In the genomic region with DNA sequence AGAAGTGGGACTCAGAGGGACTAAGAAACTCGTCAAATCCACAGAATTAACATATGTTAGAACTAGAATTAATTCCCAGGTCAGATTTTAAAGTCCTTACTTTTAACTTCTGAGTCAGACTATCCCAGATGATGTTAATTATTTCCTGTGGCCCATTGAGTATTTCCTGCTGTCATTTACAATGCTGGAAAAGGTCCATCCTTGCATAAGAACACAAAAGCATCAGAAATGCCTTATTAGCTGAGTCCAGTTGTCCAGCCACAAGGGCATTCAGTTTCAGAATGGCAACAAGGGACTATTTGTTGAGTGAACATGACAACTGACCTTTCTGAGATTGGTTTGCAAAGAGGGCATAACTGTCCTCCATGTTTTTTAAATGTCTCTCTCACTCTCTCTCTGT, we compare ENCODE assay signal across 15 cellular contexts. TPM values are rescaled to one million over a fixed set of nuclear protein-coding genes. Genes with fewer than 3 reads are reported as not detected.
DNase-seq lines count a peak whose midpoint lies in the region; ATAC-seq and TF ChIP-seq lines count a peak whose summit lies in the region.
"Had no signal": no experiment of that assay in that cellular context is flagged by ENCODE, and none has a peak within 500 bp of the region (broad histone marks: within the 10 kb centered on the region; RNA-seq: fewer than 3 reads in every experiment).

No MANE protein-coding gene starts in this region.

- CTCF ChIA-PET in A673 (lab: Charles Lee), result no interaction called here

- intact Hi-C loops in A673 (cut with micrococcal nuclease; ENCODE audit: unreplicated experiment), result no loop called here

- POLR2A ChIA-PET in A673 (lab: Charles Lee; ENCODE audit: low non-redundant PET), result no interaction called here

- peaks cover 6% of the 10 kb centered on the region for H3K4me1 ChIP-seq in A673 (ENCODE audit: insufficient read depth, low read length, poor library complexity, severe bottlenecking)
- H3K4me1 ChIP-seq: gastroesophageal sphincter had no signal

- no TSS peak for BruUV-seq in A673 (replicated peaks; lab: Mats Ljungman, UMichigan)

- ATAC-seq in left lobe of liver (no peak), GM19467 (IDR thresholded peaks at IDR 0.05; ENCODE audit: unreplicated experiment) (no peak)
- ATAC-seq: gastroesophageal sphincter, HepG2, right lobe of liver, WTC11 had no signal

- no peak overlapping the region for H3K27ac ChIP-seq in A673 (ENCODE audit: low read depth, low read length, poor library complexity, severe bottlenecking)
- H3K27ac ChIP-seq: gastroesophageal sphincter, right lobe of liver had no signal

- H3K4me3 ChIP-seq in A673 (ENCODE audit: low read depth, low read length, poor library complexity, severe bottlenecking) (no peak overlapping the region), fibroblast of the aortic adventitia (ENCODE audit: low read depth, low read length) (no peak overlapping the region)
- H3K4me3 ChIP-seq: gastroesophageal sphincter, lung, right lobe of liver had no signal

- no peaks in the 10 kb centered on the region for H3K36me3 ChIP-seq in A673 (ENCODE audit: insufficient read depth, low read length, poor library complexity, severe bottlenecking)
- H3K36me3 ChIP-seq: gastroesophageal sphincter, right lobe of liver had no signal

- peak; percentile 63 for DNase-seq in A673 (ENCODE audit: low spot score)
- DNase-seq in GM03348 (ENCODE audit: low spot score), result peak; percentile 27
- DNase-seq in RPMI7951 (ENCODE audit: low read depth), result peak; percentile 91
- DNase-seq in fibroblast of the aortic adventitia (ENCODE audit: low read depth), result peak; percentile 78
- DNase-seq in NCI-H2107 (lab: John Stamatoyannopoulos, UW), result no peak
- DNase-seq in left lobe of liver (ENCODE audit: low spot score), result no peak
- no peak for DNase-seq in SHP77 treated with DMSO at 0.1 percent for 48 hours (lab: John Stamatoyannopoulos, UW)
- DNase-seq: NCI-H526; right lobe of liver; stimulated activated CD4-positive, alpha-beta T cell treated with anti-CD3 and anti-CD28 coated beads, Interleukin-1b, Interleukin-23, amount 100 ng/mL, for 48 hours had no signal

- TF ChIP-seq CTCF in A673 (conservative IDR thresholded peaks at IDR 0.05; ENCODE audit: low read depth, low read length) (no peak), fibroblast of the aortic adventitia (IDR thresholded peaks at IDR 0.05; ENCODE audit: insufficient read depth, low read length) (no peak)

- H3K27me3 ChIP-seq in A673 (replicated peaks; ENCODE audit: insufficient read depth, low read depth, low read length, poor library complexity), result peaks cover 12% of the 10 kb centered on the region
- H3K27me3 ChIP-seq: gastroesophageal sphincter, right lobe of liver had no signal

- H3K9me3 ChIP-seq in A673 (ENCODE audit: low read depth, low read length, poor library complexity, severe bottlenecking), result no peaks in the 10 kb centered on the region
- H3K9me3 ChIP-seq: gastroesophageal sphincter, right lobe of liver had no signal

RNA-seq across cellular contexts. Expression of a gene that starts 16.5 kb away (rescaled TPM):
- total RNA-seq in A673 (2021) (3.1 and 3.6 TPM in 2 replicates), fibroblast of the aortic adventitia (ENCODE audit: low replicate concordance) (1.1 and 1.2 TPM in 2 replicates), left lobe of liver (2.6 TPM)
- total RNA-seq in RPMI7951 (2014; rRNA removed; shearing (Covaris generic)), result 4.1 and 5.4 TPM in 2 replicates
- total RNA-seq: HepG2 had no signal

Comparison
In these comparisons a context has a peak if more than half of its experiments do, and no peak if none do; other contexts are left out.
1. DNase-seq: peak in A673 (single experiment), GM03348 (single experiment), RPMI7951 (single experiment) and fibroblast of the aortic adventitia (single experiment); none in NCI-H2107 (single experiment), left lobe of liver (single experiment) and SHP77 treated with DMSO at 0.1 percent for 48 hours (single experiment).